ENCODE assay signal across 10 cellular contexts in the genomic region with DNA sequence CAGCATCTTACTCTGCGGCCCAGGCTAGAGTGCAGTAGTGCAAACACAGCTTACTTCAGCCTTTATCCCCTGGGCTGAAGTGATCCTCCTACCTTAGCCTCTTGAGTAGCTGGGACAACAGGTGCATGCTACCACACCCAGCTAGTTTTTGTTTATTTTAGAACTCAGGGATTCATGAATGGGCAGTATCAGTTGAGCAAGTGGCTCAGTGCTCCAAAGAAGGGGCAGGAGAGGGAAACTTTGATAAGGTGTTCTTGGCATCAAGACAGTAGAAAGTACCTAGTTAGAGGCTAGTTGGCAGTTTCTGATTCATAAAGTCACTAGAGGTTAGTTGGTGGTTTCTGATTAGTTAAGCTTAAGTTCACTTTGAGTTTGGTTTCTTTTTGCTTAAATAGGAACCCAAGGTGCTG. TPM values are rescaled to one million over a fixed set of nuclear protein-coding genes. Genes with fewer than 3 reads are reported as not detected.
DNase-seq lines count a peak whose midpoint lies in the region; ATAC-seq and TF ChIP-seq lines count a peak whose summit lies in the region.
"Had no signal": no experiment of that assay in that cellular context is flagged by ENCODE, and none has a peak within 500 bp of the region (broad histone marks: within the 10 kb centered on the region; RNA-seq: fewer than 3 reads in every experiment).

No MANE protein-coding gene starts in this region.

- H3K27me3 Mint-ChIP-seq in WTC11 (ENCODE audit: low read depth): no peaks in the 10 kb centered on the region
- no peaks in the 10 kb centered on the region for H3K27me3 Mint-ChIP-seq in activated T-helper 2 cell treated with anti-CD3 and anti-CD28 coated beads, Interferon-gamma antibody, Interleukin-2, Interleukin-4, amounts not matched to agents 10 μg/mL and 5 μg/mL and 100 μg/mL, durations not matched to agents 14 hours and 24 hours and 36 hours (ENCODE audit: low read depth)

- no peak overlapping the region for H3K4me2 ChIP-seq in OCI-LY7 (ENCODE audit: low read length)

- H3K4me3 ChIP-seq in OCI-LY7 (ENCODE audit: low read depth, low read length, poor library complexity, severe bottlenecking): no peak overlapping the region

- no TSS peak for BruUV-seq in OCI-LY7 (replicated peaks; lab: Mats Ljungman, UMichigan)

- TF ChIP-seq CTCF in 22Rv1 (IDR thresholded peaks at IDR 0.05) (no peak), WTC11 (IDR thresholded peaks at IDR 0.05) (no peak), OCI-LY7 (conservative IDR thresholded peaks at IDR 0.05; ENCODE audit: low read length) (no peak)

- ATAC-seq in GM19324 (IDR thresholded peaks at IDR 0.05; ENCODE audit: low FRiP score, unreplicated experiment) (peak; percentile 64), HG03066 (IDR thresholded peaks at IDR 0.05; ENCODE audit: low read depth, unreplicated experiment) (peak; percentile 69), WTC11 (no peak)

- POLR2A ChIA-PET in WTC11 (lab: Charles Lee): interaction anchor here (0.9 kb wide), 1 partner anchor 20 kb away, joined by 3 read pairs; no protein-coding TSS in a partner anchor
- POLR2A ChIA-PET in OCI-LY7 (lab: Charles Lee): interaction anchor here (0.6 to 1.5 kb wide), 2 partner anchors 10 to 100 kb away, joined by 3 read pairs; no protein-coding TSS in a partner anchor

- no peaks in the 10 kb centered on the region for H3K36me3 ChIP-seq in OCI-LY7 (ENCODE audit: insufficient read depth, low read length)

- H3K79me2 ChIP-seq in OCI-LY7 (ENCODE audit: insufficient read depth, low read depth, low read length): peaks cover 35% of the 10 kb centered on the region

- peak overlapping the region; percentile 96 for H3K27ac ChIP-seq in 22Rv1
- no peak overlapping the region for H3K27ac ChIP-seq in OCI-LY7 (ENCODE audit: low read depth, low read length, poor library complexity, severe bottlenecking)

- peaks cover 31% of the 10 kb centered on the region for H4K20me1 ChIP-seq in OCI-LY7 (ENCODE audit: insufficient read depth, low read length)

- H3K27ac Mint-ChIP-seq in WTC11: peak overlapping the region; percentile 90
- no peak overlapping the region for H3K27ac Mint-ChIP-seq in activated T-helper 2 cell treated with anti-CD3 and anti-CD28 coated beads, Interferon-gamma antibody, Interleukin-2, Interleukin-4, amounts not matched to agents 10 μg/mL and 5 μg/mL and 100 μg/mL, durations not matched to agents 14 hours and 24 hours and 36 hours

- DNase-seq in WTC11 (ENCODE audit: low spot score) (no peak), NCI-H524 (lab: John Stamatoyannopoulos, UW) (no peak), germinal center (ENCODE audit: low spot score) (no peak), OCI-LY7 (ENCODE audit: low spot score) (no peak)
- no peak for DNase-seq in activated T-helper 2 cell treated with anti-CD3 and anti-CD28 coated beads, Interferon-gamma antibody, Interleukin-2, Interleukin-4, amounts not matched to agents 10 μg/mL and 5 μg/mL and 100 μg/mL, durations not matched to agents 14 hours and 24 hours and 36 hours (ENCODE audit: low spot score)
- DNase-seq: MV-4-11; stimulated activated CD4-positive, alpha-beta T cell treated with anti-CD3 and anti-CD28 coated beads, Interleukin-4, amount 100 ng/mL, for 24 hours had no signal

- H3K9me2 ChIP-seq in OCI-LY7 (ENCODE audit: insufficient read depth, low read length): no peaks in the 10 kb centered on the region

- no peaks in the 10 kb centered on the region for H3K9me3 ChIP-seq in OCI-LY7 (ENCODE audit: low read length)

- H3K4me1 Mint-ChIP-seq in WTC11: peaks cover 80% of the 10 kb centered on the region
- H3K4me1 Mint-ChIP-seq in activated T-helper 2 cell treated with anti-CD3 and anti-CD28 coated beads, Interferon-gamma antibody, Interleukin-2, Interleukin-4, amounts not matched to agents 10 μg/mL and 5 μg/mL and 100 μg/mL, durations not matched to agents 14 hours and 24 hours and 36 hours (ENCODE audit: low read depth): peaks cover 37% of the 10 kb centered on the region

- intact Hi-C loops in activated T-helper 2 cell treated with anti-CD3 and anti-CD28 coated beads, Interferon-gamma antibody, Interleukin-2, Interleukin-4, amounts not matched to agents 10 μg/mL and 5 μg/mL and 100 μg/mL, durations not matched to agents 14 hours and 24 hours and 36 hours (cut with micrococcal nuclease): no loop called here
- intact Hi-C loops in OCI-LY7 (cut with micrococcal nuclease; ENCODE audit: unreplicated experiment): no loop called here

- peaks cover 2% of the 10 kb centered on the region for H3K4me1 ChIP-seq in OCI-LY7 (ENCODE audit: insufficient read depth, low read length, poor library complexity, severe bottlenecking)

- H2AFZ ChIP-seq in OCI-LY7 (ENCODE audit: low read length): no peak overlapping the region

- H3K4me3 Mint-ChIP-seq in WTC11: no peak overlapping the region
- no peak overlapping the region for H3K4me3 Mint-ChIP-seq in activated T-helper 2 cell treated with anti-CD3 and anti-CD28 coated beads, Interferon-gamma antibody, Interleukin-2, Interleukin-4, amounts not matched to agents 10 μg/mL and 5 μg/mL and 100 μg/mL, durations not matched to agents 14 hours and 24 hours and 36 hours (ENCODE audit: low read depth)

- H3K9me3 Mint-ChIP-seq in WTC11: no peaks in the 10 kb centered on the region
- no peaks in the 10 kb centered on the region for H3K9me3 Mint-ChIP-seq in activated T-helper 2 cell treated with anti-CD3 and anti-CD28 coated beads, Interferon-gamma antibody, Interleukin-2, Interleukin-4, amounts not matched to agents 10 μg/mL and 5 μg/mL and 100 μg/mL, durations not matched to agents 14 hours and 24 hours and 36 hours

- H3K36me3 Mint-ChIP-seq in WTC11: peaks cover 20% of the 10 kb centered on the region
- H3K36me3 Mint-ChIP-seq in activated T-helper 2 cell treated with anti-CD3 and anti-CD28 coated beads, Interferon-gamma antibody, Interleukin-2, Interleukin-4, amounts not matched to agents 10 μg/mL and 5 μg/mL and 100 μg/mL, durations not matched to agents 14 hours and 24 hours and 36 hours (ENCODE audit: low read depth): peaks cover 7% of the 10 kb centered on the region

- CTCF ChIA-PET in WTC11 (lab: Charles Lee) (no interaction called here), OCI-LY7 (lab: Charles Lee; ENCODE audit: unreplicated experiment) (no interaction called here)

TF ChIP-seq in WTC11, 78 proteins besides CTCF, POLR2A, EP300 and RAD21:
- no peak for TF ChIP-seq ZNF423 (CRISPR knock-in tag; IDR thresholded peaks at IDR 0.05)
- TF ChIP-seq, protein P1, sequence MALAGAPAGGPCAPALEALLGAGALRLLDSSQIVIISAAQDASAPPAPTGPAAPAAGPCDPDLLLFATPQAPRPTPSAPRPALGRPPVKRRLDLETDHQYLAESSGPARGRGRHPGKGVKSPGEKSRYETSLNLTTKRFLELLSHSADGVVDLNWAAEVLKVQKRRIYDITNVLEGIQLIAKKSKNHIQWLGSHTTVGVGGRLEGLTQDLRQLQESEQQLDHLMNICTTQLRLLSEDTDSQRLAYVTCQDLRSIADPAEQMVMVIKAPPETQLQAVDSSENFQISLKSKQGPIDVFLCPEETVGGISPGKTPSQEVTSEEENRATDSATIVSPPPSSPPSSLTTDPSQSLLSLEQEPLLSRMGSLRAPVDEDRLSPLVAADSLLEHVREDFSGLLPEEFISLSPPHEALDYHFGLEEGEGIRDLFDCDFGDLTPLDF (CRISPR knock-in tag; IDR thresholded peaks at IDR 0.05): no peak

RNA-seq across cellular contexts. Expression of a gene that starts 18.4 kb away (rescaled TPM):
- 103 to 113 TPM (median 104 TPM) in 3 replicates for total RNA-seq in WTC11 (2021)
- 16.7 and 17.6 TPM in 2 replicates for total RNA-seq in activated T-helper 2 cell treated with anti-CD3 and anti-CD28 coated beads, Interferon-gamma antibody, Interleukin-2, Interleukin-4, amounts not matched to agents 10 μg/mL and 5 μg/mL and 100 μg/mL, durations not matched to agents 14 hours and 24 hours and 36 hours
- total RNA-seq in OCI-LY7 (2014; rRNA removed; shearing (Covaris generic)): 16.2 and 17.5 TPM in 2 replicates
- total RNA-seq in OCI-LY7 (2022): 26.8 and 28.5 TPM in 2 replicates
